In genomic region chr5:74942622-74943286, GRCh38 we compare ENCODE assay signal across 22 cellular contexts.
A peak's percentile ranks its signal among the peaks of the same experiment; 100 is the strongest.
DNase-seq lines count a peak whose midpoint lies in the region; ATAC-seq, FAIRE-seq and TF ChIP-seq lines count a peak whose summit lies in the region.
"Had no signal": no experiment of that assay in that cellular context is flagged by ENCODE, and none has a peak within 500 bp of the region (broad histone marks: within the 10 kb centered on the region; RNA-seq: fewer than 3 reads in every experiment).

No MANE protein-coding gene starts in this region.

- H3K4me3 Mint-ChIP-seq in endodermal cell (no peak overlapping the region), mesothelial cell of epicardium (no peak overlapping the region)
- no peak overlapping the region for H3K4me3 Mint-ChIP-seq in activated T-cell treated with anti-CD3 and anti-CD28 coated beads, Interleukin-2, amount 50 U/mL, for 4 hours
- H3K4me3 Mint-ChIP-seq: CD14-positive monocyte; CD4-positive, alpha-beta T cell; CD8-positive, alpha-beta memory T cell; H9; HFFc6 had no signal

- no peak overlapping the region for H3K27ac Mint-ChIP-seq in endodermal cell
- H3K27ac Mint-ChIP-seq in mesothelial cell of epicardium = no peak overlapping the region
- H3K27ac Mint-ChIP-seq: CD14-positive monocyte; CD4-positive, alpha-beta T cell; CD8-positive, alpha-beta memory T cell; H9; HFFc6 had no signal

- TF ChIP-seq EP300 in gastroesophageal sphincter (IDR thresholded peaks at IDR 0.05) = no peak

- H4K20me1 ChIP-seq in Loucy (ENCODE audit: insufficient read depth, low read length, poor library complexity, severe bottlenecking) = no peaks in the 10 kb centered on the region
- H4K20me1 ChIP-seq: BLaER1 treated with 17β-estradiol and CSF1 and Interleukin-3, amounts not matched to agents 10 nM and 100 nM had no signal

- no peak for TF ChIP-seq POLR2A in gastroesophageal sphincter (IDR thresholded peaks at IDR 0.05)

- no peak overlapping the region for H3K4me3 ChIP-seq in Loucy (ENCODE audit: low read length, poor library complexity, severe bottlenecking)
- H3K4me3 ChIP-seq in endodermal cell (ENCODE audit: low read length) = no peak overlapping the region
- H3K4me3 ChIP-seq in gastroesophageal sphincter = no peak overlapping the region
- H3K4me3 ChIP-seq: A549; BLaER1 treated with 17β-estradiol and CSF1 and Interleukin-3, amounts not matched to agents 10 nM and 100 nM had no signal

- H3K36me3 ChIP-seq in Loucy (ENCODE audit: insufficient read depth, low read length) = no peaks in the 10 kb centered on the region
- H3K36me3 ChIP-seq in endodermal cell (ENCODE audit: control insufficient read depth, insufficient read depth, low read length) = no peaks in the 10 kb centered on the region
- H3K36me3 ChIP-seq in gastroesophageal sphincter = no peaks in the 10 kb centered on the region
- H3K36me3 ChIP-seq: BE2C; BLaER1 treated with 17β-estradiol and CSF1 and Interleukin-3, amounts not matched to agents 10 nM and 100 nM had no signal

- H3K9me3 Mint-ChIP-seq in endodermal cell (peaks cover 1% of the 10 kb centered on the region), mesothelial cell of epicardium (peaks cover 9% of the 10 kb centered on the region)
- H3K9me3 Mint-ChIP-seq in activated T-cell treated with anti-CD3 and anti-CD28 coated beads, Interleukin-2, amount 50 U/mL, for 4 hours = no peaks in the 10 kb centered on the region
- H3K9me3 Mint-ChIP-seq: CD14-positive monocyte; CD4-positive, alpha-beta T cell; CD8-positive, alpha-beta memory T cell; HFFc6 had no signal

- no peak overlapping the region for H3K27ac ChIP-seq in endodermal cell (ENCODE audit: low read depth, low read length)
- no peak overlapping the region for H3K27ac ChIP-seq in gastroesophageal sphincter
- H3K27ac ChIP-seq: A549; BLaER1 treated with 17β-estradiol and CSF1 and Interleukin-3, amounts not matched to agents 10 nM and 100 nM had no signal

- no peaks in the 10 kb centered on the region for H3K36me3 Mint-ChIP-seq in endodermal cell (ENCODE audit: low read depth)
- no peaks in the 10 kb centered on the region for H3K36me3 Mint-ChIP-seq in mesothelial cell of epicardium
- H3K36me3 Mint-ChIP-seq in activated T-cell treated with anti-CD3 and anti-CD28 coated beads, Interleukin-2, amount 50 U/mL, for 4 hours (ENCODE audit: insufficient read depth) = no peaks in the 10 kb centered on the region
- H3K36me3 Mint-ChIP-seq: CD14-positive monocyte; CD8-positive, alpha-beta memory T cell had no signal

- H3K27me3 ChIP-seq in Loucy (ENCODE audit: insufficient read depth, low read length, poor library complexity, severe bottlenecking) (no peaks in the 10 kb centered on the region), endodermal cell (ENCODE audit: control insufficient read depth, insufficient read depth, low read length, poor library complexity, severe bottlenecking) (no peaks in the 10 kb centered on the region), gastroesophageal sphincter (no peaks in the 10 kb centered on the region)
- H3K27me3 ChIP-seq: BLaER1 treated with 17β-estradiol and CSF1 and Interleukin-3, amounts not matched to agents 10 nM and 100 nM had no signal

- H3K4me1 Mint-ChIP-seq in endodermal cell = peaks cover 14% of the 10 kb centered on the region
- peaks cover 5% of the 10 kb centered on the region for H3K4me1 Mint-ChIP-seq in mesothelial cell of epicardium
- H3K4me1 Mint-ChIP-seq in activated T-cell treated with anti-CD3 and anti-CD28 coated beads, Interleukin-2, amount 50 U/mL, for 4 hours (ENCODE audit: low read depth) = peaks cover 11% of the 10 kb centered on the region
- H3K4me1 Mint-ChIP-seq: CD14-positive monocyte had no signal

- H3K4me2 ChIP-seq in Loucy (ENCODE audit: low read depth, low read length, poor library complexity, severe bottlenecking) = no peak overlapping the region
- H3K4me2 ChIP-seq: A549; BLaER1 treated with 17β-estradiol and CSF1 and Interleukin-3, amounts not matched to agents 10 nM and 100 nM had no signal

- no peaks in the 10 kb centered on the region for H3K79me2 ChIP-seq in Loucy (ENCODE audit: insufficient read depth, low read length)

- 82 to 94% methylated on average over 4 to 10 of the region's 10 CpGs for WGBS in endodermal cell (ENCODE audit: insufficient coverage in 1 of 2, insufficient read length in 1 of 2), 2 experiments
- 83 to 87% methylated on average over 5 to 9 of the region's 10 CpGs for WGBS in gastroesophageal sphincter (ENCODE audit: low coverage in 1 of 2), 2 donors

- H2AFZ ChIP-seq in Loucy (ENCODE audit: low read length) = peak overlapping the region; percentile 39; the same call in 1 of the 2 replicates

- no peak for ATAC-seq in activated T-cell treated with anti-CD3 and anti-CD28 coated beads, Interleukin-2, amount 50 U/mL, for 4 hours
- ATAC-seq in gastroesophageal sphincter = no peak
- ATAC-seq: A549 had no signal

- TF ChIP-seq CTCF in Loucy (conservative IDR thresholded peaks at IDR 0.05; ENCODE audit: low read length) (no peak), endodermal cell (conservative IDR thresholded peaks at IDR 0.05) (peak; percentile 25), mesothelial cell of epicardium (IDR thresholded peaks at IDR 0.05; ENCODE audit: unreplicated experiment) (no peak), gastroesophageal sphincter (IDR thresholded peaks at IDR 0.05) (no peak)

- H3K27me3 Mint-ChIP-seq in endodermal cell (ENCODE audit: insufficient read depth) (no peaks in the 10 kb centered on the region), mesothelial cell of epicardium (ENCODE audit: low read depth) (no peaks in the 10 kb centered on the region)
- peaks cover 2% of the 10 kb centered on the region for H3K27me3 Mint-ChIP-seq in activated T-cell treated with anti-CD3 and anti-CD28 coated beads, Interleukin-2, amount 50 U/mL, for 4 hours (ENCODE audit: low read depth)

- H3K9me3 ChIP-seq in Loucy (ENCODE audit: insufficient read depth, low read depth, low read length) = no peaks in the 10 kb centered on the region
- H3K9me3 ChIP-seq in endodermal cell (ENCODE audit: control insufficient read depth, low read length) = no peaks in the 10 kb centered on the region
- H3K9me3 ChIP-seq in gastroesophageal sphincter = no peaks in the 10 kb centered on the region
- H3K9me3 ChIP-seq: A549; BE2C; BLaER1 treated with 17β-estradiol and CSF1 and Interleukin-3, amounts not matched to agents 10 nM and 100 nM had no signal

- H3K9me2 ChIP-seq in Loucy (replicated peaks; ENCODE audit: low read depth, low read length) = no peaks in the 10 kb centered on the region

- no peaks in the 10 kb centered on the region; the same call in 1 of the 2 replicates for H3F3A ChIP-seq in Loucy (ENCODE audit: low read depth)

- DNase-seq in endodermal cell (no peak), NCI-H2107 (lab: John Stamatoyannopoulos, UW) (no peak), mesothelial cell of epicardium (ENCODE audit: low spot score in 2 of 2, unreplicated experiment in 2 of 2) (no peak)
- DNase-seq in activated T-cell treated with anti-CD3 and anti-CD28 coated beads, Interleukin-2, amount 50 U/mL, for 4 hours = no peak
- DNase-seq: 8988T; ACHN; AML-193; BE2C; Calu3; CD4-positive, alpha-beta T cell; CD8-positive, alpha-beta memory T cell; DMS53; DMS79 treated with DMSO at 0.1 percent for 48 hours; H9; HFFc6 had no signal

- no peak overlapping the region for H3K9ac ChIP-seq in Loucy (ENCODE audit: low read depth, low read length, poor library complexity, severe bottlenecking)
- H3K9ac ChIP-seq in endodermal cell (ENCODE audit: extremely low read depth, low read length, poor library complexity, severe bottlenecking) = no peak overlapping the region
- H3K9ac ChIP-seq: BLaER1 treated with 17β-estradiol and CSF1 and Interleukin-3, amounts not matched to agents 10 nM and 100 nM had no signal

- H3K4me1 ChIP-seq in Loucy (ENCODE audit: insufficient read depth, low read length, poor library complexity, severe bottlenecking) (peaks cover 24% of the 10 kb centered on the region), endodermal cell (ENCODE audit: control insufficient read depth, insufficient read depth, low read length) (no peaks in the 10 kb centered on the region), gastroesophageal sphincter (peaks cover 0 to under 1% (median 0%) of the 10 kb centered on the region in 3 donors)
- H3K4me1 ChIP-seq: BE2C had no signal

- FAIRE-seq in G401.6 (lab: Jason Lieb, UNC) = peak; percentile 86
- FAIRE-seq: A549, GM12892 had no signal
